Comparison of ENCODE assay signal across 11 cellular contexts in genomic region chr3:128343287-128344045, GRCh38.
DNase-seq lines count a peak whose midpoint lies in the region; ATAC-seq, FAIRE-seq and TF ChIP-seq lines count a peak whose summit lies in the region.
"Had no signal": no experiment of that assay in that cellular context is flagged by ENCODE, and none has a peak within 500 bp of the region (broad histone marks: within the 10 kb centered on the region; RNA-seq: fewer than 3 reads in every experiment).

No MANE protein-coding gene starts in this region.

- FAIRE-seq in HTR-8/SVneo (lab: Jason Lieb, UNC) = peak; percentile 23

- no peaks in the 10 kb centered on the region for H3K27me3 ChIP-seq in BE2C
- H3K27me3 ChIP-seq: tibial nerve had no signal

- no peaks in the 10 kb centered on the region for H3K36me3 Mint-ChIP-seq in natural killer cell

- H3K27me3 Mint-ChIP-seq in natural killer cell (ENCODE audit: low read depth in 2 of 2) = no peaks in the 10 kb centered on the region
- H3K27me3 Mint-ChIP-seq: dendritic cell treated with granulocyte-macrophage colony-stimulating factor and Interleukin-4, amounts not matched to agents 40 ng/mL and 50 ng/mL, for 4 days had no signal

- H3K36me3 ChIP-seq in BE2C = peaks cover 10% of the 10 kb centered on the region

- H3K4me3 ChIP-seq in BE2C (ENCODE audit: low read depth, low read length) = no peak overlapping the region
- H3K4me3 ChIP-seq: tibial nerve had no signal

- H3K27ac Mint-ChIP-seq in natural killer cell = no peak overlapping the region
- H3K27ac Mint-ChIP-seq: dendritic cell treated with granulocyte-macrophage colony-stimulating factor and Interleukin-4, amounts not matched to agents 40 ng/mL and 50 ng/mL, for 4 days; T-helper 1 cell treated with Interleukin-12 subunit alpha and Interleukin-12 subunit beta and Interleukin-4 antibody, amounts not matched to agents 30 μg/mL and 1 μg/mL, for 36 hours had no signal

- no peak overlapping the region for H3K4me3 Mint-ChIP-seq in natural killer cell
- H3K4me3 Mint-ChIP-seq: dendritic cell treated with granulocyte-macrophage colony-stimulating factor and Interleukin-4, amounts not matched to agents 40 ng/mL and 50 ng/mL, for 4 days; T-helper 1 cell treated with Interleukin-12 subunit alpha and Interleukin-12 subunit beta and Interleukin-4 antibody, amounts not matched to agents 30 μg/mL and 1 μg/mL, for 36 hours had no signal

- TF ChIP-seq CTCF in BE2C (IDR thresholded peaks at IDR 0.05; ENCODE audit: low read depth, low read length) (no peak), natural killer cell (IDR thresholded peaks at IDR 0.05) (no peak)

- no peaks in the 10 kb centered on the region for H3K9me3 Mint-ChIP-seq in natural killer cell
- H3K9me3 Mint-ChIP-seq: dendritic cell treated with granulocyte-macrophage colony-stimulating factor and Interleukin-4, amounts not matched to agents 40 ng/mL and 50 ng/mL, for 4 days; T-helper 1 cell treated with Interleukin-12 subunit alpha and Interleukin-12 subunit beta and Interleukin-4 antibody, amounts not matched to agents 30 μg/mL and 1 μg/mL, for 36 hours had no signal

- intact Hi-C loops in natural killer cell (cut with micrococcal nuclease) = no loop called here

- H3K4me1 ChIP-seq in BE2C = peaks cover 58% of the 10 kb centered on the region
- H3K4me1 ChIP-seq: tibial nerve had no signal

- peaks cover 0 to under 1% of the 10 kb centered on the region in 2 donors for H3K4me1 Mint-ChIP-seq in natural killer cell

- no peak for ATAC-seq in natural killer cell

- peak; percentile 83 for DNase-seq in BE2C
- DNase-seq in HTR-8/SVneo (ENCODE audit: insufficient read length, low spot score) = peak; percentile 80
- DNase-seq in UCSD-AML1 (lab: John Stamatoyannopoulos, UW; ENCODE audit: unreplicated experiment) = peak; percentile 63
- peak; percentile 96 for DNase-seq in islet precursor cell
- no peak for DNase-seq in RKO (ENCODE audit: low spot score)
- DNase-seq in amniotic stem cell (lab: John Stamatoyannopoulos, UW) = no peak
- DNase-seq in NOMO-1 treated with dmso at 0.1 percent for 144 hours (lab: John Stamatoyannopoulos, UW; ENCODE audit: unreplicated experiment) = no peak
- no peak for DNase-seq in natural killer cell

- no peaks in the 10 kb centered on the region; the same call in 1 of the 2 replicates for H3K9me3 ChIP-seq in BE2C
- H3K9me3 ChIP-seq: tibial nerve had no signal

Comparison
In these comparisons a context has a peak if more than half of its experiments do, and no peak if none do; other contexts are left out.
1. DNase-seq: peak in BE2C (single experiment), HTR-8/SVneo (single experiment), UCSD-AML1 (single experiment) and islet precursor cell (single experiment); none in RKO (single experiment), amniotic stem cell (single experiment), NOMO-1 treated with dmso at 0.1 percent for 144 hours (single experiment) and natural killer cell (single experiment).